8 cellular contexts compared by ENCODE assay signal in genomic region chr17:47694018-47694817, GRCh38. TPM values are rescaled to one million over a fixed set of nuclear protein-coding genes. Genes with fewer than 3 reads are reported as not detected.
A peak's percentile ranks its signal among the peaks of the same experiment; 100 is the strongest.
DNase-seq lines count a peak whose midpoint lies in the region; ATAC-seq, FAIRE-seq and TF ChIP-seq lines count a peak whose summit lies in the region.

Gene TBKBP1 (plus strand): TSS chr17:47694161. CDS start chr17:47696113, 1,952 bp downstream.

- no peaks in the 10 kb centered on the region for H3K36me3 ChIP-seq in Panc1 (ENCODE audit: control insufficient read depth, insufficient read depth, low read length)
- no peaks in the 10 kb centered on the region for H3K36me3 ChIP-seq in pancreas

- in situ Hi-C loops in Panc1 (cut with HindIII; ENCODE audit: low pct_unique_long_range_greater_than_20kb, low sequenced_read_pairs) = no loop called here

- H3K27ac ChIP-seq in Panc1 (ENCODE audit: low read length) (peak within 1 kb of the TSS; percentile 61), pancreas (peak within 1 kb of the TSS; percentile 53 to 67 (median 58))

- POLR2A ChIA-PET in Panc1 (lab: Charles Lee) = no interaction called here

- H3K9me3 ChIP-seq in Panc1 (ENCODE audit: control insufficient read depth, insufficient read depth, low read depth, low read length) (no peaks in the 10 kb centered on the region), pancreas (no peaks in the 10 kb centered on the region)

- intact Hi-C loops in Panc1 (cut with micrococcal nuclease; ENCODE audit: unreplicated experiment) (no loop called here), Right ventricle myocardium inferior (cut with DNase I) (loop anchor here (10.0 kb wide), 1 partner anchor 201 kb away; the partner anchor contains the start of gene SP2), pancreas (cut with DNase I) (loop anchor here in 1 of 3 donors (10.0 kb wide), 1 partner anchor 111 kb away; no protein-coding TSS in a partner anchor)

- FAIRE-seq in pancreas (lab: Jason Lieb, UNC) = no peak

- peak within 1 kb of the TSS; percentile 59 for H3K4me3 ChIP-seq in Panc1 (ENCODE audit: low read depth in 2 of 2, low read length in 2 of 2)
- H3K4me3 ChIP-seq in pancreas = peak within 1 kb of the TSS; percentile 50 to 97 (median 67)

- peaks cover 11% of the 10 kb centered on the region for H3K4me1 ChIP-seq in Panc1 (ENCODE audit: control insufficient read depth, insufficient read depth, low read length)
- H3K4me1 ChIP-seq in pancreas = peaks cover 0 to 6% (median 0%) of the 10 kb centered on the region in 3 donors

- 0 to 1% methylated on average over 24 to 68 of the region's 70 CpGs for WGBS in pancreas, 2 donors

- CTCF ChIA-PET in Panc1 (lab: Charles Lee) = no interaction called here

- no TSS peak for BruUV-seq in Panc1 (replicated peaks; lab: Mats Ljungman, UMichigan)

- peak within 1 kb of the TSS; percentile 87 to 93 for H3K27ac Mint-ChIP-seq in activated naive CD4-positive, alpha-beta T cell treated with anti-CD3 and anti-CD28 coated beads, Interleukin-2, amount 50 U/mL, for 72 hours

- H3K36me3 Mint-ChIP-seq in activated naive CD4-positive, alpha-beta T cell treated with anti-CD3 and anti-CD28 coated beads, Interleukin-2, amount 50 U/mL, for 72 hours = no peaks in the 10 kb centered on the region

- no peak for TF ChIP-seq CTCF in Panc1 (IDR thresholded peaks at IDR 0.05)
- no peak for TF ChIP-seq CTCF in pancreas (IDR thresholded peaks at IDR 0.05)

- H3K9me3 Mint-ChIP-seq in activated naive CD4-positive, alpha-beta T cell treated with anti-CD3 and anti-CD28 coated beads, Interleukin-2, amount 50 U/mL, for 72 hours = no peaks in the 10 kb centered on the region

- H3K27me3 ChIP-seq in Panc1 (ENCODE audit: control insufficient read depth, insufficient read depth, low read length) (no peaks in the 10 kb centered on the region), pancreas (no peaks in the 10 kb centered on the region)

- peak; percentile 83 for DNase-seq in activated effector memory CD4-positive, alpha-beta T cell treated with anti-CD3 and anti-CD28 coated beads, Interleukin-2, amount 50 U/mL, for 16 hours
- no peak for DNase-seq in activated effector memory CD4-positive, alpha-beta T cell treated with Interleukin-2 at 50 U/mL for 16 hours
- DNase-seq in Panc1 (ENCODE audit: low read depth, low spot score) (no peak), Right ventricle myocardium inferior (ENCODE audit: missing footprints) (peak; percentile 81), pancreas (peak; percentile 55 to 86 (median 74))
- DNase-seq in activated naive CD4-positive, alpha-beta T cell treated with anti-CD3 and anti-CD28 coated beads, Interleukin-2, amount 50 U/mL, for 72 hours (ENCODE audit: low spot score in 2 of 2) = peak in 1 of 2 donors; percentile 58

- ATAC-seq in Panc1 (peak; percentile 38), Right ventricle myocardium inferior (peak; percentile 41), pancreas (peak; percentile 53 to 62 (median 60)), GM19397 (IDR thresholded peaks at IDR 0.05; ENCODE audit: unreplicated experiment) (no peak), HG02763 (IDR thresholded peaks at IDR 0.05; ENCODE audit: unreplicated experiment) (no peak)
- ATAC-seq in activated naive CD4-positive, alpha-beta T cell treated with anti-CD3 and anti-CD28 coated beads, Interleukin-2, amount 50 U/mL, for 72 hours = peak; percentile 31 to 47

RNA-seq across cellular contexts. Expression of gene TBKBP1, which starts in this region (rescaled TPM):
- total RNA-seq in Panc1 (2021; ENCODE audit: unreplicated experiment) (12.0 TPM), Right ventricle myocardium inferior (14.2 TPM), pancreas (1 to 10 TPM; 4.7 to 7.0 (median 5.7) TPM)
- polyA plus RNA-seq in Panc1 (2012; ENCODE audit: insufficient read length) = 18.5 TPM
- total RNA-seq in activated naive CD4-positive, alpha-beta T cell treated with anti-CD3 and anti-CD28 coated beads, Interleukin-2, amount 50 U/mL, for 72 hours = 10 to 100 TPM; 15.4 to 21.4 TPM
- 10 to 100 TPM; 11.1 to 21.2 TPM for polyA plus RNA-seq in pancreas

Comparison
In these comparisons a context has a peak if more than half of its experiments do, and no peak if none do; other contexts are left out.
1. DNase-seq: peak in activated effector memory CD4-positive, alpha-beta T cell treated with anti-CD3 and anti-CD28 coated beads, Interleukin-2, amount 50 U/mL, for 16 hours (single experiment), Right ventricle myocardium inferior (single experiment) and pancreas (6 of 6); none in activated effector memory CD4-positive, alpha-beta T cell treated with Interleukin-2 at 50 U/mL for 16 hours (single experiment) and Panc1 (single experiment).
2. ATAC-seq: peak in Panc1 (single experiment), activated naive CD4-positive, alpha-beta T cell treated with anti-CD3 and anti-CD28 coated beads, Interleukin-2, amount 50 U/mL, for 72 hours (2 of 2), Right ventricle myocardium inferior (single experiment) and pancreas (4 of 4); none in GM19397 (single experiment) and HG02763 (single experiment).